Comparison of ENCODE assay signal across 36 cellular contexts in genomic region chr2:207867905-207868304, GRCh38.
"Had no signal": no experiment of that assay in that cellular context is flagged by ENCODE, and none has a peak within 500 bp of the region (broad histone marks: within the 10 kb centered on the region; RNA-seq: fewer than 3 reads in every experiment).

No MANE protein-coding gene starts in this region.

- H3K27me3 ChIP-seq: adrenal gland, body of pancreas, brain microvascular endothelial cell, breast epithelium had no signal

- DNase-seq: activated B cell treated with CpG ODN at 0.5 μM for 24 hours; activated CD4-positive, alpha-beta memory T cell treated with anti-CD3 and anti-CD28 coated beads for 36 hours; activated CD4-positive, alpha-beta T cell treated with anti-CD3 and anti-CD28 coated beads for 4 hours; activated CD4-positive, alpha-beta T cell treated with anti-CD3 and anti-CD28 coated beads, Interleukin-2, amount 10 ng/mL, durations not matched to agents 24 days and 14 days; activated CD4-positive, alpha-beta T cell treated with anti-CD3 and anti-CD28 coated beads, Interleukin-2, amount 50 U/mL, for 1 hour; activated CD4-positive, alpha-beta T cell treated with anti-CD3 and anti-CD28 coated beads, Interleukin-2, amount 50 U/mL, for 4 hours; activated CD4-positive, CD25-positive, alpha-beta regulatory T cell treated with anti-CD3 and anti-CD28 coated beads, Interleukin-2, amount 50 U/mL, for 72 hours; activated CD8-positive, alpha-beta memory T cell treated with anti-CD3 and anti-CD28 coated beads, Interleukin-2, amount 50 U/mL, for 4 hours; activated CD8-positive, alpha-beta T cell treated with anti-CD3 and anti-CD28 coated beads for 36 hours; activated effector memory CD4-positive, alpha-beta T cell treated with anti-CD3 and anti-CD28 coated beads, Interleukin-2, amount 50 U/mL, for 16 hours; activated gamma-delta T cell treated with Interleukin-2 at 50 U/mL for 16 hours; activated naive CD4-positive, alpha-beta T cell; activated naive CD4-positive, alpha-beta T cell treated with anti-CD3 and anti-CD28 coated beads for 36 hours; activated naive CD4-positive, alpha-beta T cell treated with anti-CD3 and anti-CD28 coated beads, Interleukin-2, amount 50 U/mL, for 16 hours; activated naive CD8-positive, alpha-beta T cell treated with anti-CD3 and anti-CD28 coated beads for 36 hours; activated T-cell treated with anti-CD3 and anti-CD28 coated beads for 4 hours; activated T-cell treated with anti-CD3 and anti-CD28 coated beads, Interleukin-2, amount 50 U/mL, for 1 hour; activated T-cell treated with anti-CD3 and anti-CD28 coated beads, Interleukin-2, amount 50 U/mL, for 4 hours; activated T-cell treated with anti-CD3 and anti-CD28 coated beads, Interleukin-2, amount 50 U/mL, for 72 hours; adrenal gland; amniotic stem cell; aorta; body of pancreas; brain microvascular endothelial cell; central memory CD4-positive, alpha-beta T cell; T-helper 1 cell; T-helper 2 cell; T-helper 9 cell had no signal

- ATAC-seq: activated CD8-positive, alpha-beta T cell treated with anti-CD3 and anti-CD28 coated beads for 36 hours; activated naive CD4-positive, alpha-beta T cell treated with anti-CD3 and anti-CD28 coated beads, Interleukin-2, amount 50 U/mL, for 72 hours; activated T-cell treated with anti-CD3 and anti-CD28 coated beads, Interleukin-2, amount 50 U/mL, for 4 hours; activated T-cell treated with anti-CD3 and anti-CD28 coated beads, Interleukin-2, amount 50 U/mL, for 72 hours; activated T-helper 17 cell treated with anti-CD3 and anti-CD28 coated beads, Interleukin-2, amount 50 U/mL, for 72 hours; body of pancreas had no signal

- H3K27ac Mint-ChIP-seq: activated B cell treated with CpG ODN at 0.5 μM for 24 hours; activated CD4-positive, alpha-beta memory T cell treated with anti-CD3 and anti-CD28 coated beads for 36 hours; activated CD4-positive, alpha-beta T cell treated with anti-CD3 and anti-CD28 coated beads, Interleukin-2, amount 10 ng/mL, durations not matched to agents 24 days and 14 days; activated CD8-positive, alpha-beta T cell treated with anti-CD3 and anti-CD28 coated beads for 36 hours; activated naive CD4-positive, alpha-beta T cell treated with anti-CD3 and anti-CD28 coated beads for 36 hours; activated naive CD4-positive, alpha-beta T cell treated with anti-CD3 and anti-CD28 coated beads, Interleukin-2, amount 50 U/mL, for 72 hours; activated naive CD8-positive, alpha-beta T cell treated with anti-CD3 and anti-CD28 coated beads for 36 hours; activated T-cell treated with anti-CD3 and anti-CD28 coated beads, Interleukin-2, amount 50 U/mL, for 72 hours; activated T-helper 1 cell treated with anti-CD3 and anti-CD28 coated beads, Interleukin-12 subunit alpha, Interleukin-12 subunit beta, Interleukin-2, Interleukin-4 antibody, amounts not matched to agents 30 ng/mL and 10 ng/mL and 1 ng/mL, durations not matched to agents 14 hours and 24 hours and 36 hours; activated T-helper 17 cell treated with anti-CD3 and anti-CD28 coated beads, Interleukin-2, amount 50 U/mL, for 72 hours; T-helper 1 cell treated with Interleukin-12 subunit alpha and Interleukin-12 subunit beta and Interleukin-4 antibody, amounts not matched to agents 30 μg/mL and 1 μg/mL, for 36 hours; T-helper 2 cell treated with Interferon-gamma antibody and Interleukin-4, amounts not matched to agents 5 μg/mL and 100 μg/mL, for 36 hours had no signal

- H3K9me3 ChIP-seq: adrenal gland, body of pancreas, breast epithelium had no signal

- H3K36me3 Mint-ChIP-seq: activated CD4-positive, alpha-beta memory T cell treated with anti-CD3 and anti-CD28 coated beads for 36 hours; activated naive CD4-positive, alpha-beta T cell treated with anti-CD3 and anti-CD28 coated beads, Interleukin-2, amount 50 U/mL, for 72 hours; activated naive CD8-positive, alpha-beta T cell treated with anti-CD3 and anti-CD28 coated beads for 36 hours had no signal

- H3K27ac ChIP-seq: adrenal gland, body of pancreas, brain microvascular endothelial cell, breast epithelium, VCaP had no signal

- H3K4me1 Mint-ChIP-seq: activated B cell treated with CpG ODN at 0.5 μM for 24 hours; activated CD4-positive, alpha-beta T cell treated with anti-CD3 and anti-CD28 coated beads, Interleukin-2, amount 10 ng/mL, durations not matched to agents 24 days and 14 days; activated naive CD8-positive, alpha-beta T cell treated with anti-CD3 and anti-CD28 coated beads for 36 hours; activated T-helper 17 cell treated with anti-CD3 and anti-CD28 coated beads, Interleukin-2, amount 50 U/mL, for 72 hours had no signal

- H3K4me3 Mint-ChIP-seq: activated B cell treated with CpG ODN at 0.5 μM for 24 hours; activated CD4-positive, alpha-beta memory T cell treated with anti-CD3 and anti-CD28 coated beads for 36 hours; activated CD4-positive, alpha-beta T cell treated with anti-CD3 and anti-CD28 coated beads, Interleukin-2, amount 10 ng/mL, durations not matched to agents 24 days and 14 days; activated CD8-positive, alpha-beta T cell treated with anti-CD3 and anti-CD28 coated beads for 36 hours; activated naive CD4-positive, alpha-beta T cell treated with anti-CD3 and anti-CD28 coated beads for 36 hours; activated naive CD8-positive, alpha-beta T cell treated with anti-CD3 and anti-CD28 coated beads for 36 hours; activated T-cell treated with anti-CD3 and anti-CD28 coated beads, Interleukin-2, amount 50 U/mL, for 4 hours; activated T-cell treated with anti-CD3 and anti-CD28 coated beads, Interleukin-2, amount 50 U/mL, for 72 hours; activated T-helper 1 cell treated with anti-CD3 and anti-CD28 coated beads, Interleukin-12 subunit alpha, Interleukin-12 subunit beta, Interleukin-2, Interleukin-4 antibody, amounts not matched to agents 30 ng/mL and 10 ng/mL and 1 ng/mL, durations not matched to agents 14 hours and 24 hours and 36 hours; activated T-helper 17 cell treated with anti-CD3 and anti-CD28 coated beads, Interleukin-2, amount 50 U/mL, for 72 hours; T-helper 1 cell treated with Interleukin-12 subunit alpha and Interleukin-12 subunit beta and Interleukin-4 antibody, amounts not matched to agents 30 μg/mL and 1 μg/mL, for 36 hours; T-helper 2 cell treated with Interferon-gamma antibody and Interleukin-4, amounts not matched to agents 5 μg/mL and 100 μg/mL, for 36 hours had no signal

- H3K4me3 ChIP-seq: adrenal gland, body of pancreas, breast epithelium had no signal

- H3K4me1 ChIP-seq: breast epithelium had no signal

- H3K27me3 Mint-ChIP-seq: activated B cell treated with CpG ODN at 0.5 μM for 24 hours; activated CD4-positive, alpha-beta memory T cell treated with anti-CD3 and anti-CD28 coated beads for 36 hours; activated CD4-positive, alpha-beta T cell treated with anti-CD3 and anti-CD28 coated beads, Interleukin-2, amount 10 ng/mL, durations not matched to agents 24 days and 14 days; activated CD8-positive, alpha-beta T cell treated with anti-CD3 and anti-CD28 coated beads for 36 hours; activated naive CD8-positive, alpha-beta T cell treated with anti-CD3 and anti-CD28 coated beads for 36 hours; activated T-helper 17 cell treated with anti-CD3 and anti-CD28 coated beads, Interleukin-2, amount 50 U/mL, for 72 hours had no signal

- FAIRE-seq: TTC549 had no signal

- H3K36me3 ChIP-seq: adrenal gland, brain microvascular endothelial cell, breast epithelium had no signal

- H3K9me3 Mint-ChIP-seq: activated B cell treated with CpG ODN at 0.5 μM for 24 hours; activated CD4-positive, alpha-beta memory T cell treated with anti-CD3 and anti-CD28 coated beads for 36 hours; activated CD4-positive, alpha-beta T cell treated with anti-CD3 and anti-CD28 coated beads, Interleukin-2, amount 10 ng/mL, durations not matched to agents 24 days and 14 days; activated CD8-positive, alpha-beta T cell treated with anti-CD3 and anti-CD28 coated beads for 36 hours; activated naive CD4-positive, alpha-beta T cell treated with anti-CD3 and anti-CD28 coated beads for 36 hours; activated naive CD4-positive, alpha-beta T cell treated with anti-CD3 and anti-CD28 coated beads, Interleukin-2, amount 50 U/mL, for 72 hours; activated naive CD8-positive, alpha-beta T cell treated with anti-CD3 and anti-CD28 coated beads for 36 hours; activated T-cell treated with anti-CD3 and anti-CD28 coated beads, Interleukin-2, amount 50 U/mL, for 4 hours; activated T-cell treated with anti-CD3 and anti-CD28 coated beads, Interleukin-2, amount 50 U/mL, for 72 hours; activated T-helper 1 cell treated with anti-CD3 and anti-CD28 coated beads, Interleukin-12 subunit alpha, Interleukin-12 subunit beta, Interleukin-2, Interleukin-4 antibody, amounts not matched to agents 30 ng/mL and 10 ng/mL and 1 ng/mL, durations not matched to agents 14 hours and 24 hours and 36 hours; activated T-helper 17 cell treated with anti-CD3 and anti-CD28 coated beads, Interleukin-2, amount 50 U/mL, for 72 hours; T-helper 1 cell treated with Interleukin-12 subunit alpha and Interleukin-12 subunit beta and Interleukin-4 antibody, amounts not matched to agents 30 μg/mL and 1 μg/mL, for 36 hours; T-helper 2 cell treated with Interferon-gamma antibody and Interleukin-4, amounts not matched to agents 5 μg/mL and 100 μg/mL, for 36 hours had no signal
